ENCODE assay signal across 8 cellular contexts in genomic region chr7:145036592-145037386, GRCh38.
A peak's percentile ranks its signal among the peaks of the same experiment; 100 is the strongest.
DNase-seq lines count a peak whose midpoint lies in the region; ATAC-seq, FAIRE-seq and TF ChIP-seq lines count a peak whose summit lies in the region.

No MANE protein-coding gene starts in this region.

- peak; percentile 87 for ATAC-seq in HG02610 (IDR thresholded peaks at IDR 0.05; ENCODE audit: unreplicated experiment)
- ATAC-seq in naive thymus-derived CD4-positive, alpha-beta T cell = peak; percentile 76

- no peaks in the 10 kb centered on the region for H3K36me3 ChIP-seq in endothelial cell of umbilical vein (ENCODE audit: control insufficient read depth in 2 of 2, extremely low read depth in 1 of 2, insufficient read depth in 2 of 2, low read length in 2 of 2)
- no peaks in the 10 kb centered on the region for H3K36me3 ChIP-seq in naive thymus-derived CD4-positive, alpha-beta T cell (ENCODE audit: control insufficient read depth in 2 of 3, insufficient read depth in 3 of 3, low read length in 3 of 3)

- H3K27me3 Mint-ChIP-seq in naive thymus-derived CD4-positive, alpha-beta T cell = peaks cover 0 to 20% (median 6%) of the 10 kb centered on the region in 5 donors

- POLR2A ChIA-PET in endothelial cell of umbilical vein (lab: Charles Lee) = no interaction called here
- POLR2A ChIA-PET in naive thymus-derived CD4-positive, alpha-beta T cell (lab: Charles Lee) = no interaction called here

- no TSS peak for BruUV-seq in endothelial cell of umbilical vein (replicated peaks; lab: Mats Ljungman, UMichigan)

- no peaks in the 10 kb centered on the region for H3K36me3 Mint-ChIP-seq in naive thymus-derived CD4-positive, alpha-beta T cell

- H3K9me3 Mint-ChIP-seq in naive thymus-derived CD4-positive, alpha-beta T cell = peaks cover 0 to 16% (median 3%) of the 10 kb centered on the region in 11 donors

- H3K4me1 Mint-ChIP-seq in naive thymus-derived CD4-positive, alpha-beta T cell = peaks cover 0 to 5% (median 4%) of the 10 kb centered on the region in 7 donors

- TF ChIP-seq POLR2A in endothelial cell of umbilical vein (IDR thresholded peaks at IDR 0.05; ENCODE audit: low read depth, low read length) = no peak

- no peak overlapping the region for H3K4me2 ChIP-seq in endothelial cell of umbilical vein (ENCODE audit: insufficient read depth, low read length)

- H3K9me1 ChIP-seq in endothelial cell of umbilical vein (replicated peaks; ENCODE audit: control insufficient read depth, extremely low read depth, insufficient read depth, low read length) = no peaks in the 10 kb centered on the region

- dilution Hi-C loops in endothelial cell of umbilical vein (cut with MboI; ENCODE audit: extremely low pct_ligation_motif_present, low sequenced_read_pairs) = no loop called here

- H3K4me3 Mint-ChIP-seq in naive thymus-derived CD4-positive, alpha-beta T cell = peak overlapping the region in 5 of 10 donors; percentile 22 to 57 (median 35)

- no peak overlapping the region for H3K9ac ChIP-seq in endothelial cell of umbilical vein (replicated peaks; ENCODE audit: extremely low read depth, insufficient read depth, low read length)

- no peaks in the 10 kb centered on the region for H3K4me1 ChIP-seq in endothelial cell of umbilical vein (ENCODE audit: control insufficient read depth, extremely low read depth, insufficient read depth, low read length)
- H3K4me1 ChIP-seq in naive thymus-derived CD4-positive, alpha-beta T cell (ENCODE audit: control insufficient read depth in 2 of 2, insufficient read depth in 2 of 2, low read length in 2 of 2) = no peaks in the 10 kb centered on the region

- no peaks in the 10 kb centered on the region for H3K9me3 ChIP-seq in endothelial cell of umbilical vein (replicated peaks; ENCODE audit: control insufficient read depth, insufficient read depth, low read length)
- H3K9me3 ChIP-seq in naive thymus-derived CD4-positive, alpha-beta T cell (ENCODE audit: control insufficient read depth in 2 of 3, low read length in 3 of 3) = peaks cover 0 to 3% (median 0%) of the 10 kb centered on the region in 3 experiments

- H3K27ac ChIP-seq in endothelial cell of umbilical vein (ENCODE audit: insufficient read depth, low read depth, low read length) = no peak overlapping the region
- H3K27ac ChIP-seq in naive thymus-derived CD4-positive, alpha-beta T cell (ENCODE audit: low read depth, low read length) = no peak overlapping the region

- H3K79me2 ChIP-seq in endothelial cell of umbilical vein (ENCODE audit: control insufficient read depth, insufficient read depth, low read length) = no peaks in the 10 kb centered on the region

- no peaks in the 10 kb centered on the region for H3K27me3 ChIP-seq in endothelial cell of umbilical vein (ENCODE audit: control insufficient read depth in 2 of 2, insufficient read depth in 2 of 2, low read length in 2 of 2)
- no peaks in the 10 kb centered on the region for H3K27me3 ChIP-seq in naive thymus-derived CD4-positive, alpha-beta T cell (ENCODE audit: control insufficient read depth in 2 of 2, insufficient read depth in 2 of 2, low read length in 2 of 2)

- CTCF ChIA-PET in endothelial cell of umbilical vein (lab: Charles Lee) = interaction anchor here (1.1 to 1.3 kb wide), 2 partner anchors 19 to 298 kb away, joined by 3 to 7 read pairs; no protein-coding TSS in a partner anchor
- CTCF ChIA-PET in naive thymus-derived CD4-positive, alpha-beta T cell (lab: Charles Lee) = interaction anchor here (0.7 to 1.2 kb wide), 4 partner anchors 8 to 1053 kb away, joined by 3 read pairs; no protein-coding TSS in a partner anchor

- H2AFZ ChIP-seq in endothelial cell of umbilical vein (ENCODE audit: low read depth, low read length) = no peak overlapping the region

- H4K20me1 ChIP-seq in endothelial cell of umbilical vein (replicated peaks; ENCODE audit: control insufficient read depth, extremely low read depth, insufficient read depth, low read length) = no peaks in the 10 kb centered on the region

- intact Hi-C loops in endothelial cell of umbilical vein (cut with micrococcal nuclease) = no loop called here
- intact Hi-C loops in naive thymus-derived CD4-positive, alpha-beta T cell (cut with micrococcal nuclease) = loop anchor here in 1 of 2 donors (1.0 to 2.0 kb wide), 2 partner anchors 298 to 366 kb away; no protein-coding TSS in a partner anchor

- H3K27ac Mint-ChIP-seq in naive thymus-derived CD4-positive, alpha-beta T cell = no peak overlapping the region

- no peak for FAIRE-seq in endothelial cell of umbilical vein (lab: Jason Lieb, UNC)

- no peak overlapping the region for H3K4me3 ChIP-seq in GM12875 (ENCODE audit: low read depth, low read length)
- H3K4me3 ChIP-seq in endothelial cell of umbilical vein (replicated peaks in 1 of 3; ENCODE audit: insufficient read depth in 1 of 3, low read depth in 1 of 3, low read length in 3 of 3) = no peak overlapping the region
- H3K4me3 ChIP-seq in naive thymus-derived CD4-positive, alpha-beta T cell (ENCODE audit: low read length) = no peak overlapping the region

- DNase-seq in AG08395 (ENCODE audit: low spot score) (peak; percentile 4), NCI-H1048 (lab: John Stamatoyannopoulos, UW) (peak; percentile 31), UCSD-AML1 (lab: John Stamatoyannopoulos, UW; ENCODE audit: unreplicated experiment) (peak; percentile 2), endothelial cell of umbilical vein (ENCODE audit: low read depth, low spot score) (peak; percentile 46), occipital lobe (lab: John Stamatoyannopoulos, UW) (no peak)
- DNase-seq in naive thymus-derived CD4-positive, alpha-beta T cell = peak in 7 of 9 donors; percentile 9 to 45 (median 37)

- TF ChIP-seq CTCF in GM12875 (IDR thresholded peaks at IDR 0.05; ENCODE audit: borderline replicate concordance, insufficient read depth, low read depth, low read length) (peak; percentile 63; the same call in 1 of the 2 replicates), endothelial cell of umbilical vein (IDR thresholded peaks at IDR 0.05; ENCODE audit: extremely low read depth in 1 of 2, insufficient read depth in 1 of 2, low read depth in 1 of 2, low read length in 2 of 2) (peak; percentile 48 to 60)

TF ChIP-seq in endothelial cell of umbilical vein, 7 proteins besides CTCF, POLR2A, EP300 and RAD21:
- TF ChIP-seq, protein P1, sequence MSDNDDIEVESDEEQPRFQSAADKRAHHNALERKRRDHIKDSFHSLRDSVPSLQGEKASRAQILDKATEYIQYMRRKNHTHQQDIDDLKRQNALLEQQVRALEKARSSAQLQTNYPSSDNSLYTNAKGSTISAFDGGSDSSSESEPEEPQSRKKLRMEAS (IDR thresholded peaks at IDR 0.05; ENCODE audit: insufficient read depth, insufficient read length) = no peak
- TF ChIP-seq POLR2AphosphoS5 (IDR thresholded peaks at IDR 0.05; ENCODE audit: insufficient read depth, low read depth, low read length) (no peak), GATA2 (IDR thresholded peaks at IDR 0.05; ENCODE audit: insufficient read depth, insufficient read length, low read depth, low read length) (no peak), JUN (IDR thresholded peaks at IDR 0.05; ENCODE audit: borderline replicate concordance, insufficient read depth, insufficient read length, low read depth) (no peak), MYC (IDR thresholded peaks at IDR 0.05; ENCODE audit: low read depth, low read length) (no peak), EZH2 (IDR thresholded peaks at IDR 0.05; ENCODE audit: borderline replicate concordance, low read depth, low read length, severe bottlenecking) (no peak), FOS (IDR thresholded peaks at IDR 0.05; ENCODE audit: borderline replicate concordance, insufficient read depth, low read length) (no peak)
